ENCODE assay signal across 1 cellular context in genomic region chr6:21496275-21496674, GRCh38.
TF ChIP-seq lines count a peak whose summit lies in the region.

No MANE protein-coding gene starts in this region.

TF ChIP-seq in SK-N-SH, 30 proteins besides CTCF, POLR2A, EP300 and RAD21 (continued from another document):
- TF ChIP-seq REST (IDR thresholded peaks at IDR 0.05; ENCODE audit: low read depth, low read length) (no peak), FOSL2 (IDR thresholded peaks at IDR 0.05; ENCODE audit: borderline replicate concordance, low read depth) (no peak), SIN3A (IDR thresholded peaks at IDR 0.05; ENCODE audit: borderline replicate concordance, low read depth, low read length) (no peak), GABPA (IDR thresholded peaks at IDR 0.05; ENCODE audit: low read depth) (no peak), TEAD4 (IDR thresholded peaks at IDR 0.05; ENCODE audit: borderline replicate concordance, insufficient read depth) (no peak), RXRA (IDR thresholded peaks at IDR 0.05; ENCODE audit: borderline replicate concordance, low read depth) (no peak), FOXM1 (IDR thresholded peaks at IDR 0.05; ENCODE audit: low read depth) (no peak), USF1 (IDR thresholded peaks at IDR 0.05; ENCODE audit: borderline replicate concordance, low read depth) (no peak)
